ENCODE assay signal across 1 cellular context in the genomic region with DNA sequence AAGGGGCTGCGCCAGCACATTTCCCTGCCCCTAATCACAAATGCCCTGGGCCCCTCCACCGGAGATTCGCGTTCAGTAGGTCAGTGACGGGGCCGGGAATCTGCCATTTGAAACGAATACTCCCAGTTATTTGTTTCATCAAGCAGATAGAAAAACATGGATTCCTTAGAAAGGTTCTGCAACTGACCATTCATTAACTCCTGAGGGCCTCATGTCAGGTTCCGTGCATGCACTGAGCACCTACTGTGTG.
TF ChIP-seq lines count a peak whose summit lies in the region.

No MANE protein-coding gene starts in this region.

TF ChIP-seq in K562, 482 proteins besides CTCF, POLR2A, EP300 and RAD21 (continues in another document):
- TF ChIP-seq, protein P1, sequence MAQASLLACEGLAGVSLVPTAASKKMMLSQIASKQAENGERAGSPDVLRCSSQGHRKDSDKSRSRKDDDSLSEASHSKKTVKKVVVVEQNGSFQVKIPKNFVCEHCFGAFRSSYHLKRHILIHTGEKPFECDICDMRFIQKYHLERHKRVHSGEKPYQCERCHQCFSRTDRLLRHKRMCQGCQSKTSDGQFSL (CRISPR knock-in tag; IDR thresholded peaks at IDR 0.05) = no peak
- TF ChIP-seq, protein P1 (tag; IDR thresholded peaks at IDR 0.05) = no peak
- TF ChIP-seq, protein P2, sequence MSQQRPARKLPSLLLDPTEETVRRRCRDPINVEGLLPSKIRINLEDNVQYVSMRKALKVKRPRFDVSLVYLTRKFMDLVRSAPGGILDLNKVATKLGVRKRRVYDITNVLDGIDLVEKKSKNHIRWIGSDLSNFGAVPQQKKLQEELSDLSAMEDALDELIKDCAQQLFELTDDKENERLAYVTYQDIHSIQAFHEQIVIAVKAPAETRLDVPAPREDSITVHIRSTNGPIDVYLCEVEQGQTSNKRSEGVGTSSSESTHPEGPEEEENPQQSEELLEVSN (IDR thresholded peaks at IDR 0.05; ENCODE audit: borderline replicate concordance in 1 of 2, extremely low read depth in 1 of 2, insufficient read depth in 1 of 2, insufficient read length in 1 of 2, low read depth in 1 of 2, low read length in 1 of 2, poor library complexity in 1 of 2, severe bottlenecking in 1 of 2) = peak in 1 of 2 experiments; percentile 3
- 0 out of 2 replicates have a peak, but pooled peaks have one; percentile 27 for TF ChIP-seq ZNF3 (CRISPR knock-in tag; IDR thresholded peaks at IDR 0.05)
- TF ChIP-seq BACH1 (tag; IDR thresholded peaks at IDR 0.05) = 0 out of 2 replicates have a peak, but pooled peaks have one; percentile 52
- 0 out of 2 replicates have a peak, but pooled peaks have one; percentile 30 for TF ChIP-seq PHB (CRISPR knock-in tag; IDR thresholded peaks at IDR 0.05)
- no peak for TF ChIP-seq HDGF (IDR thresholded peaks at IDR 0.05)
- no peak for TF ChIP-seq NCOA6 (IDR thresholded peaks at IDR 0.05)
- 0 out of 2 replicates have a peak, but pooled peaks have one; percentile 41 for TF ChIP-seq HMG20A (CRISPR knock-in tag; conservative IDR thresholded peaks at IDR 0.05)
- peak; percentile 26; the same call in 1 of the 2 replicates for TF ChIP-seq HNRNPUL1 (IDR thresholded peaks at IDR 0.05; ENCODE audit: low read length)
- TF ChIP-seq C11orf30 (IDR thresholded peaks at IDR 0.05; ENCODE audit: low read depth) = peak; percentile 28
- TF ChIP-seq ZKSCAN1 (IDR thresholded peaks at IDR 0.05; ENCODE audit: low read depth, low read length) = peak; percentile 99
- TF ChIP-seq RAD51 (IDR thresholded peaks at IDR 0.05; ENCODE audit: borderline replicate concordance, low read depth) = peak; percentile 2; the same call in 1 of the 2 replicates
- peak; percentile 93 for TF ChIP-seq ZBTB7A (IDR thresholded peaks at IDR 0.05; ENCODE audit: borderline replicate concordance, control insufficient read depth, low read depth, low read length)
- TF ChIP-seq HMG20B (CRISPR knock-in tag; IDR thresholded peaks at IDR 0.05) = 0 out of 2 replicates have a peak, but pooled peaks have one; percentile 83
- no peak for TF ChIP-seq GATAD2B (IDR thresholded peaks at IDR 0.05; ENCODE audit: borderline replicate concordance)
- TF ChIP-seq CBFA2T3 (IDR thresholded peaks at IDR 0.05) = 0 out of 2 replicates have a peak, but pooled peaks have one; percentile 31
- TF ChIP-seq, protein P3, sequence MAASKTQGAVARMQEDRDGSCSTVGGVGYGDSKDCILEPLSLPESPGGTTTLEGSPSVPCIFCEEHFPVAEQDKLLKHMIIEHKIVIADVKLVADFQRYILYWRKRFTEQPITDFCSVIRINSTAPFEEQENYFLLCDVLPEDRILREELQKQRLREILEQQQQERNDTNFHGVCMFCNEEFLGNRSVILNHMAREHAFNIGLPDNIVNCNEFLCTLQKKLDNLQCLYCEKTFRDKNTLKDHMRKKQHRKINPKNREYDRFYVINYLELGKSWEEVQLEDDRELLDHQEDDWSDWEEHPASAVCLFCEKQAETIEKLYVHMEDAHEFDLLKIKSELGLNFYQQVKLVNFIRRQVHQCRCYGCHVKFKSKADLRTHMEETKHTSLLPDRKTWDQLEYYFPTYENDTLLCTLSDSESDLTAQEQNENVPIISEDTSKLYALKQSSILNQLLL (CRISPR knock-in tag; IDR thresholded peaks at IDR 0.05; ENCODE audit: borderline replicate concordance) = 0 out of 2 replicates have a peak, but pooled peaks have one; percentile 4
- TF ChIP-seq DMBX1 (CRISPR knock-in tag; IDR thresholded peaks at IDR 0.05; ENCODE audit: borderline replicate concordance) = peak; percentile 58; the same call in 1 of the 2 replicates
- TF ChIP-seq GATAD2A (IDR thresholded peaks at IDR 0.05) = peak; percentile 81; the same call in 1 of the 2 replicates
- no peak for TF ChIP-seq ZNF253 (CRISPR knock-in tag; conservative IDR thresholded peaks at IDR 0.05)
- no peak for TF ChIP-seq OTX1 (CRISPR knock-in tag; IDR thresholded peaks at IDR 0.05)
- no peak for TF ChIP-seq ZNF764 (CRISPR knock-in tag; IDR thresholded peaks at IDR 0.05; ENCODE audit: low read depth)
- peak; percentile 89; the same call in 1 of the 2 replicates for TF ChIP-seq GTF2E2 (tag; IDR thresholded peaks at IDR 0.05)
- TF ChIP-seq NRF1 (conservative IDR thresholded peaks at IDR 0.05 in 1 of 2, IDR thresholded peaks at IDR 0.05 in 1 of 2) = peak in 1 of 2 experiments; percentile 20; a peak in 1 of 4 replicates
- TF ChIP-seq, protein P4, sequence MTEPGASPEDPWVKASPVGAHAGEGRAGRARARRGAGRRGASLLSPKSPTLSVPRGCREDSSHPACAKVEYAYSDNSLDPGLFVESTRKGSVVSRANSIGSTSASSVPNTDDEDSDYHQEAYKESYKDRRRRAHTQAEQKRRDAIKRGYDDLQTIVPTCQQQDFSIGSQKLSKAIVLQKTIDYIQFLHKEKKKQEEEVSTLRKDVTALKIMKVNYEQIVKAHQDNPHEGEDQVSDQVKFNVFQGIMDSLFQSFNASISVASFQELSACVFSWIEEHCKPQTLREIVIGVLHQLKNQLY (CRISPR knock-in tag; conservative IDR thresholded peaks at IDR 0.05) = 0 out of 4 replicates have a peak, but pooled peaks of 1 of the 2 experiments have one; percentile 50
- TF ChIP-seq, protein P5, sequence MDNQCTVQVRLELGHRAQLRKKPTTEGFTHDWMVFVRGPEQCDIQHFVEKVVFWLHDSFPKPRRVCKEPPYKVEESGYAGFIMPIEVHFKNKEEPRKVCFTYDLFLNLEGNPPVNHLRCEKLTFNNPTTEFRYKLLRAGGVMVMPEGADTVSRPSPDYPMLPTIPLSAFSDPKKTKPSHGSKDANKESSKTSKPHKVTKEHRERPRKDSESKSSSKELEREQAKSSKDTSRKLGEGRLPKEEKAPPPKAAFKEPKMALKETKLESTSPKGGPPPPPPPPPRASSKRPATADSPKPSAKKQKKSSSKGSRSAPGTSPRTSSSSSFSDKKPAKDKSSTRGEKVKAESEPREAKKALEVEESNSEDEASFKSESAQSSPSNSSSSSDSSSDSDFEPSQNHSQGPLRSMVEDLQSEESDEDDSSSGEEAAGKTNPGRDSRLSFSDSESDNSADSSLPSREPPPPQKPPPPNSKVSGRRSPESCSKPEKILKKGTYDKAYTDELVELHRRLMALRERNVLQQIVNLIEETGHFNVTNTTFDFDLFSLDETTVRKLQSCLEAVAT (IDR thresholded peaks at IDR 0.05) = no peak
- TF ChIP-seq ZNF445 (CRISPR knock-in tag; IDR thresholded peaks at IDR 0.05; ENCODE audit: low read depth) = 0 out of 2 replicates have a peak, but pooled peaks have one; percentile 18
- TF ChIP-seq, protein P6, sequence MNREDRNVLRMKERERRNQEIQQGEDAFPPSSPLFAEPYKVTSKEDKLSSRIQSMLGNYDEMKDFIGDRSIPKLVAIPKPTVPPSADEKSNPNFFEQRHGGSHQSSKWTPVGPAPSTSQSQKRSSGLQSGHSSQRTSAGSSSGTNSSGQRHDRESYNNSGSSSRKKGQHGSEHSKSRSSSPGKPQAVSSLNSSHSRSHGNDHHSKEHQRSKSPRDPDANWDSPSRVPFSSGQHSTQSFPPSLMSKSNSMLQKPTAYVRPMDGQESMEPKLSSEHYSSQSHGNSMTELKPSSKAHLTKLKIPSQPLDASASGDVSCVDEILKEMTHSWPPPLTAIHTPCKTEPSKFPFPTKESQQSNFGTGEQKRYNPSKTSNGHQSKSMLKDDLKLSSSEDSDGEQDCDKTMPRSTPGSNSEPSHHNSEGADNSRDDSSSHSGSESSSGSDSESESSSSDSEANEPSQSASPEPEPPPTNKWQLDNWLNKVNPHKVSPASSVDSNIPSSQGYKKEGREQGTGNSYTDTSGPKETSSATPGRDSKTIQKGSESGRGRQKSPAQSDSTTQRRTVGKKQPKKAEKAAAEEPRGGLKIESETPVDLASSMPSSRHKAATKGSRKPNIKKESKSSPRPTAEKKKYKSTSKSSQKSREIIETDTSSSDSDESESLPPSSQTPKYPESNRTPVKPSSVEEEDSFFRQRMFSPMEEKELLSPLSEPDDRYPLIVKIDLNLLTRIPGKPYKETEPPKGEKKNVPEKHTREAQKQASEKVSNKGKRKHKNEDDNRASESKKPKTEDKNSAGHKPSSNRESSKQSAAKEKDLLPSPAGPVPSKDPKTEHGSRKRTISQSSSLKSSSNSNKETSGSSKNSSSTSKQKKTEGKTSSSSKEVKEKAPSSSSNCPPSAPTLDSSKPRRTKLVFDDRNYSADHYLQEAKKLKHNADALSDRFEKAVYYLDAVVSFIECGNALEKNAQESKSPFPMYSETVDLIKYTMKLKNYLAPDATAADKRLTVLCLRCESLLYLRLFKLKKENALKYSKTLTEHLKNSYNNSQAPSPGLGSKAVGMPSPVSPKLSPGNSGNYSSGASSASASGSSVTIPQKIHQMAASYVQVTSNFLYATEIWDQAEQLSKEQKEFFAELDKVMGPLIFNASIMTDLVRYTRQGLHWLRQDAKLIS (CRISPR knock-in tag; IDR thresholded peaks at IDR 0.05) = peak; percentile 69; the same call in 1 of the 2 replicates
- peak; percentile 2; the same call in 1 of the 2 replicates for TF ChIP-seq CREB1 (IDR thresholded peaks at IDR 0.05)
- TF ChIP-seq CREB1 (CRISPR knock-in tag; IDR thresholded peaks at IDR 0.05) = no peak
- no peak for TF ChIP-seq FOXM1 (IDR thresholded peaks at IDR 0.05; ENCODE audit: low read depth)
- TF ChIP-seq FOXM1 (CRISPR knock-in tag; IDR thresholded peaks at IDR 0.05; ENCODE audit: low read depth) = 0 out of 2 replicates have a peak, but pooled peaks have one; percentile 9
- TF ChIP-seq, protein P7, sequence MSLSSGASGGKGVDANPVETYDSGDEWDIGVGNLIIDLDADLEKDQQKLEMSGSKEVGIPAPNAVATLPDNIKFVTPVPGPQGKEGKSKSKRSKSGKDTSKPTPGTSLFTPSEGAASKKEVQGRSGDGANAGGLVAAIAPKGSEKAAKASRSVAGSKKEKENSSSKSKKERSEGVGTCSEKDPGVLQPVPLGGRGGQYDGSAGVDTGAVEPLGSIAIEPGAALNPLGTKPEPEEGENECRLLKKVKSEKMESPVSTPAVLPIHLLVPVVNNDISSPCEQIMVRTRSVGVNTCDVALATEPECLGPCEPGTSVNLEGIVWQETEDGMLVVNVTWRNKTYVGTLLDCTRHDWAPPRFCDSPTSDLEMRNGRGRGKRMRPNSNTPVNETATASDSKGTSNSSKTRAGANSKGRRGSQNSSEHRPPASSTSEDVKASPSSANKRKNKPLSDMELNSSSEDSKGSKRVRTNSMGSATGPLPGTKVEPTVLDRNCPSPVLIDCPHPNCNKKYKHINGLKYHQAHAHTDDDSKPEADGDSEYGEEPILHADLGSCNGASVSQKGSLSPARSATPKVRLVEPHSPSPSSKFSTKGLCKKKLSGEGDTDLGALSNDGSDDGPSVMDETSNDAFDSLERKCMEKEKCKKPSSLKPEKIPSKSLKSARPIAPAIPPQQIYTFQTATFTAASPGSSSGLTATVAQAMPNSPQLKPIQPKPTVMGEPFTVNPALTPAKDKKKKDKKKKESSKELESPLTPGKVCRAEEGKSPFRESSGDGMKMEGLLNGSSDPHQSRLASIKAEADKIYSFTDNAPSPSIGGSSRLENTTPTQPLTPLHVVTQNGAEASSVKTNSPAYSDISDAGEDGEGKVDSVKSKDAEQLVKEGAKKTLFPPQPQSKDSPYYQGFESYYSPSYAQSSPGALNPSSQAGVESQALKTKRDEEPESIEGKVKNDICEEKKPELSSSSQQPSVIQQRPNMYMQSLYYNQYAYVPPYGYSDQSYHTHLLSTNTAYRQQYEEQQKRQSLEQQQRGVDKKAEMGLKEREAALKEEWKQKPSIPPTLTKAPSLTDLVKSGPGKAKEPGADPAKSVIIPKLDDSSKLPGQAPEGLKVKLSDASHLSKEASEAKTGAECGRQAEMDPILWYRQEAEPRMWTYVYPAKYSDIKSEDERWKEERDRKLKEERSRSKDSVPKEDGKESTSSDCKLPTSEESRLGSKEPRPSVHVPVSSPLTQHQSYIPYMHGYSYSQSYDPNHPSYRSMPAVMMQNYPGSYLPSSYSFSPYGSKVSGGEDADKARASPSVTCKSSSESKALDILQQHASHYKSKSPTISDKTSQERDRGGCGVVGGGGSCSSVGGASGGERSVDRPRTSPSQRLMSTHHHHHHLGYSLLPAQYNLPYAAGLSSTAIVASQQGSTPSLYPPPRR (CRISPR knock-in tag; IDR thresholded peaks at IDR 0.05; ENCODE audit: borderline replicate concordance) = 0 out of 2 replicates have a peak, but pooled peaks have one; percentile 8
- TF ChIP-seq, protein P8, sequence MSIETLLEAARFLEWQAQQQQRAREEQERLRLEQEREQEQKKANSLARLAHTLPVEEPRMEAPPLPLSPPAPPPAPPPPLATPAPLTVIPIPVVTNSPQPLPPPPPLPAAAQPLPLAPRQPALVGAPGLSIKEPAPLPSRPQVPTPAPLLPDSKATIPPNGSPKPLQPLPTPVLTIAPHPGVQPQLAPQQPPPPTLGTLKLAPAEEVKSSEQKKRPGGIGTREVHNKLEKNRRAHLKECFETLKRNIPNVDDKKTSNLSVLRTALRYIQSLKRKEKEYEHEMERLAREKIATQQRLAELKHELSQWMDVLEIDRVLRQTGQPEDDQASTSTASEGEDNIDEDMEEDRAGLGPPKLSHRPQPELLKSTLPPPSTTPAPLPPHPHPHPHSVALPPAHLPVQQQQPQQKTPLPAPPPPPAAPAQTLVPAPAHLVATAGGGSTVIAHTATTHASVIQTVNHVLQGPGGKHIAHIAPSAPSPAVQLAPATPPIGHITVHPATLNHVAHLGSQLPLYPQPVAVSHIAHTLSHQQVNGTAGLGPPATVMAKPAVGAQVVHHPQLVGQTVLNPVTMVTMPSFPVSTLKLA (conservative IDR thresholded peaks at IDR 0.05) = peak in 1 of 2 experiments; percentile 3; a peak in 1 of 4 replicates
- TF ChIP-seq MYC (IDR thresholded peaks at IDR 0.05; ENCODE audit: low read depth, low read length) = no peak
- 0 out of 2 replicates have a peak, but pooled peaks have one; percentile 19 for TF ChIP-seq MYC (CRISPR knock-in tag; IDR thresholded peaks at IDR 0.05; ENCODE audit: borderline replicate concordance, low read depth)
- no peak for TF ChIP-seq CC2D1A (IDR thresholded peaks at IDR 0.05)
- 0 out of 4 replicates have a peak, but pooled peaks of 1 of the 2 experiments have one; percentile 35 for TF ChIP-seq SIN3A (IDR thresholded peaks at IDR 0.05; ENCODE audit: borderline replicate concordance in 2 of 2, control insufficient read depth in 1 of 2, low read depth in 2 of 2, low read length in 2 of 2)
- TF ChIP-seq ELF1 (tag; IDR thresholded peaks at IDR 0.05) = no peak
- TF ChIP-seq KAT7 (CRISPR knock-in tag; IDR thresholded peaks at IDR 0.05; ENCODE audit: borderline replicate concordance) = peak; percentile 65; the same call in 1 of the 2 replicates
- peak; percentile 98 for TF ChIP-seq ZKSCAN8 (CRISPR knock-in tag; IDR thresholded peaks at IDR 0.05)
- TF ChIP-seq LEF1 (IDR thresholded peaks at IDR 0.05) = 0 out of 2 replicates have a peak, but pooled peaks have one; percentile 2
